Comparison of ENCODE assay signal across 31 cellular contexts in genomic region chr2:196362973-196363549, GRCh38.
"Had no signal": no experiment of that assay in that cellular context is flagged by ENCODE, and none has a peak within 500 bp of the region (broad histone marks: within the 10 kb centered on the region; RNA-seq: fewer than 3 reads in every experiment).

No MANE protein-coding gene starts in this region.

- FAIRE-seq: endothelial cell of umbilical vein, pancreas, small intestine had no signal

- H3K9me3 ChIP-seq: gastroesophageal sphincter, mucosa of descending colon, neutrophil, pancreas, right lobe of liver, thyroid gland, vagina had no signal

- DNase-seq: dermis blood vessel endothelial cell; effector memory CD4-positive, alpha-beta T cell; foreskin keratinocyte; hypothalamus; immature natural killer cell; islet precursor cell; kidney glomerular epithelial cell; mesenchymal stem cell; mucosa of descending colon; naive B cell; pancreas; retina; right lobe of liver; small intestine; stimulated activated CD4-positive, alpha-beta T cell treated with anti-CD3 and anti-CD28 coated beads, Interleukin-12 subunit alpha, Interleukin-12 subunit beta, amount 100 ng/mL, for 4 hours; stimulated activated CD4-positive, alpha-beta T cell treated with anti-CD3 and anti-CD28 coated beads, Interleukin-1b, Interleukin-23, amount 100 ng/mL, for 48 hours; stimulated activated CD4-positive, alpha-beta T cell treated with anti-CD3 and anti-CD28 coated beads, Interleukin-4, amount 100 ng/mL, for 1 hour; stimulated activated CD8-positive, alpha-beta memory T cell treated with anti-CD3 and anti-CD28 coated beads, Interleukin-4, amount 100 ng/mL, for 48 hours; stimulated activated naive CD4-positive, alpha-beta T cell; stimulated activated naive CD8-positive, alpha-beta T cell treated with anti-CD3 and anti-CD28 coated beads, Interleukin-15, amount 100 ng/mL, for 72 hours; thyroid gland; trophoblast cell had no signal

- H3K27me3 ChIP-seq: esophagus muscularis mucosa, foreskin keratinocyte, gastroesophageal sphincter, neutrophil, pancreas, right lobe of liver, thyroid gland, vagina had no signal

- H3K4me3 Mint-ChIP-seq: immature natural killer cell; mesothelial cell of epicardium; naive B cell; natural killer cell treated with Interleukin-12 subunit alpha and Interleukin-12 subunit beta and Interleukin-15 and Interleukin-18, amount 100 ng/mL, for 72 hours; neural crest cell; stimulated activated naive CD8-positive, alpha-beta T cell treated with anti-CD3 and anti-CD28 coated beads, Interleukin-15, amount 100 ng/mL, for 72 hours had no signal

- H3K9me3 Mint-ChIP-seq: natural killer cell treated with Interleukin-12 subunit alpha and Interleukin-12 subunit beta and Interleukin-15 and Interleukin-18, amount 100 ng/mL, for 72 hours had no signal

- H3K4me3 ChIP-seq: coronary artery, esophagus muscularis mucosa, gastroesophageal sphincter, mucosa of descending colon, pancreas, right lobe of liver, thyroid gland, vagina had no signal

- H3K36me3 Mint-ChIP-seq: immature natural killer cell; natural killer cell treated with Interleukin-12 subunit alpha and Interleukin-12 subunit beta and Interleukin-15 and Interleukin-18, amount 100 ng/mL, for 72 hours had no signal

- H3K4me1 ChIP-seq: foreskin keratinocyte, gastroesophageal sphincter, right lobe of liver, thyroid gland had no signal

- H3K27ac ChIP-seq: coronary artery, esophagus muscularis mucosa, foreskin keratinocyte, gastroesophageal sphincter, neutrophil, pancreas, right lobe of liver, vagina had no signal

- H3K36me3 ChIP-seq: esophagus muscularis mucosa, gastroesophageal sphincter, neutrophil, pancreas, right lobe of liver, thyroid gland, vagina had no signal

- H3K27ac Mint-ChIP-seq: immature natural killer cell; mesothelial cell of epicardium; naive B cell; natural killer cell treated with Interleukin-12 subunit alpha and Interleukin-12 subunit beta and Interleukin-15 and Interleukin-18, amount 100 ng/mL, for 72 hours had no signal

- ATAC-seq: gastroesophageal sphincter; mucosa of descending colon; pancreas; stimulated activated naive CD8-positive, alpha-beta T cell treated with anti-CD3 and anti-CD28 coated beads, Interleukin-15, amount 100 ng/mL, for 72 hours had no signal

- H3K27me3 Mint-ChIP-seq: stimulated activated naive CD8-positive, alpha-beta T cell treated with anti-CD3 and anti-CD28 coated beads, Interleukin-15, amount 100 ng/mL, for 72 hours had no signal

- H3K4me1 Mint-ChIP-seq: immature natural killer cell, naive B cell, neural crest cell had no signal
